Comparison of ENCODE assay signal across 11 cellular contexts in the genomic region with DNA sequence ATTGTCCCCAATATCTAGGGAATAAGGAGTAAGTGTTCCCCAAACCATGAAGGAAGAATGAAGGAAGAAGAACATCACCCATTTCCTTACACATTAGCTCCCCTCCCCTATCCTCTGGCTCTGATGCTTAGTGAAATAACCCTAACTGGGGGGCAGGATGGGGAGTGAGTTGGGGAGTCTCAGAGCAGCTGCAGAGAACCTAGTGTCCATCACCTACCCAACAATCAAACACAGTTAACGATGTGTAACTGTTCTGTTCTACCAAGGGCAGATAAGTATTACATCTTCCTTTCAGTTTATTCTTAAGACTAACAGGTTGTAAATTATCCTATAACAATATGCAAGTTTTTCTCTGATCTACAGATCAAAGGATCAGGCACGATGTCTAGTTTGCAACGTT. TPM values are rescaled to one million over a fixed set of nuclear protein-coding genes. Genes with fewer than 3 reads are reported as not detected.
DNase-seq lines count a peak whose midpoint lies in the region; ATAC-seq and TF ChIP-seq lines count a peak whose summit lies in the region.
"Had no signal": no experiment of that assay in that cellular context is flagged by ENCODE, and none has a peak within 500 bp of the region (broad histone marks: within the 10 kb centered on the region; RNA-seq: fewer than 3 reads in every experiment).

No MANE protein-coding gene starts in this region.

- H3K4me2 ChIP-seq in KMS-11: peak overlapping the region; percentile 96

- peaks cover 68% of the 10 kb centered on the region for H3K4me1 Mint-ChIP-seq in T-helper 2 cell treated with Interferon-gamma antibody and Interleukin-4, amounts not matched to agents 5 μg/mL and 100 μg/mL, for 36 hours (ENCODE audit: low read depth)
- peaks cover 76% of the 10 kb centered on the region for H3K4me1 Mint-ChIP-seq in activated naive CD8-positive, alpha-beta T cell (ENCODE audit: low read depth)
- peaks cover 44 to 62% of the 10 kb centered on the region in 2 donors for H3K4me1 Mint-ChIP-seq in natural killer cell treated with Interleukin-12 subunit alpha and Interleukin-12 subunit beta and Interleukin-15 and Interleukin-18, amount 100 ng/mL, for 72 hours (ENCODE audit: low read depth in 2 of 2)

- DNase-seq in T-helper 2 cell treated with Interferon-gamma antibody and Interleukin-4, amounts not matched to agents 5 μg/mL and 100 μg/mL, for 36 hours (ENCODE audit: low spot score): no peak
- DNase-seq in T-helper 2 cell (no peak), head of caudate nucleus (no peak), anterior cingulate cortex (lab: John Stamatoyannopoulos, UW) (no peak), psoas muscle (no peak)
- DNase-seq in natural killer cell treated with Interleukin-12 subunit alpha and Interleukin-12 subunit beta and Interleukin-15 and Interleukin-18, amount 100 ng/mL, for 72 hours (ENCODE audit: low spot score): no peak
- DNase-seq: activated effector memory CD4-positive, alpha-beta T cell treated with Interleukin-2 at 50 U/mL for 16 hours; DMS79 had no signal

- no peaks in the 10 kb centered on the region for H3K9me3 Mint-ChIP-seq in T-helper 2 cell treated with Interferon-gamma antibody and Interleukin-4, amounts not matched to agents 5 μg/mL and 100 μg/mL, for 36 hours
- no peaks in the 10 kb centered on the region for H3K9me3 Mint-ChIP-seq in activated naive CD8-positive, alpha-beta T cell (ENCODE audit: low read depth)
- no peaks in the 10 kb centered on the region for H3K9me3 Mint-ChIP-seq in natural killer cell treated with Interleukin-12 subunit alpha and Interleukin-12 subunit beta and Interleukin-15 and Interleukin-18, amount 100 ng/mL, for 72 hours

- peak overlapping the region; percentile 81 for H3K27ac ChIP-seq in KMS-11
- H3K27ac ChIP-seq in psoas muscle: no peak overlapping the region

- H3K4me1 ChIP-seq in KMS-11 (ENCODE audit: low read depth, poor library complexity, severe bottlenecking): peaks cover 97% of the 10 kb centered on the region
- H3K4me1 ChIP-seq in psoas muscle: peaks cover 36% of the 10 kb centered on the region

- 57 to 69% (median 58%) methylated on average over 3 of the region's 3 CpGs for WGBS in psoas muscle, 3 donors

- H3K27ac Mint-ChIP-seq in T-helper 2 cell treated with Interferon-gamma antibody and Interleukin-4, amounts not matched to agents 5 μg/mL and 100 μg/mL, for 36 hours: peak overlapping the region; percentile 93
- peak overlapping the region; percentile 91 for H3K27ac Mint-ChIP-seq in activated naive CD8-positive, alpha-beta T cell
- peak overlapping the region; percentile 94 for H3K27ac Mint-ChIP-seq in natural killer cell treated with Interleukin-12 subunit alpha and Interleukin-12 subunit beta and Interleukin-15 and Interleukin-18, amount 100 ng/mL, for 72 hours

- ATAC-seq in natural killer cell treated with Interleukin-12 subunit alpha and Interleukin-12 subunit beta and Interleukin-15 and Interleukin-18, amount 100 ng/mL, for 72 hours: no peak
- no peak for ATAC-seq in psoas muscle

- H3K4me3 Mint-ChIP-seq in T-helper 2 cell treated with Interferon-gamma antibody and Interleukin-4, amounts not matched to agents 5 μg/mL and 100 μg/mL, for 36 hours: peak overlapping the region; percentile 76
- H3K4me3 Mint-ChIP-seq in activated naive CD8-positive, alpha-beta T cell: peak overlapping the region; percentile 62
- peak overlapping the region; percentile 83 for H3K4me3 Mint-ChIP-seq in natural killer cell treated with Interleukin-12 subunit alpha and Interleukin-12 subunit beta and Interleukin-15 and Interleukin-18, amount 100 ng/mL, for 72 hours
- H3K4me3 Mint-ChIP-seq: type B pancreatic cell had no signal

- H3K9me3 ChIP-seq in psoas muscle: no peaks in the 10 kb centered on the region

- no peaks in the 10 kb centered on the region for H4K20me1 ChIP-seq in KMS-11 (ENCODE audit: insufficient read depth)

- H3K36me3 ChIP-seq in KMS-11 (ENCODE audit: insufficient read depth): no peaks in the 10 kb centered on the region
- no peaks in the 10 kb centered on the region for H3K36me3 ChIP-seq in psoas muscle (ENCODE audit: insufficient read depth in 1 of 2, low read depth in 1 of 2)

- peaks cover 96% of the 10 kb centered on the region for H3K79me2 ChIP-seq in KMS-11 (ENCODE audit: insufficient read depth, low read depth)

- peak overlapping the region; percentile 46; the same call in 1 of the 2 replicates for H3K9ac ChIP-seq in KMS-11

- no peak for TF ChIP-seq CTCF in KMS-11 (conservative IDR thresholded peaks at IDR 0.05; ENCODE audit: low read depth, low read length)
- TF ChIP-seq CTCF in psoas muscle (IDR thresholded peaks at IDR 0.05): no peak

- no peak overlapping the region for H3K4me3 ChIP-seq in KMS-11 (IDR thresholded peaks at IDR 0.05; ENCODE audit: insufficient read depth, low read depth, low read length)
- H3K4me3 ChIP-seq in psoas muscle: no peak overlapping the region

- H3K36me3 Mint-ChIP-seq in T-helper 2 cell treated with Interferon-gamma antibody and Interleukin-4, amounts not matched to agents 5 μg/mL and 100 μg/mL, for 36 hours (ENCODE audit: low read depth): peaks cover 42% of the 10 kb centered on the region
- H3K36me3 Mint-ChIP-seq in activated naive CD8-positive, alpha-beta T cell: peaks cover 3% of the 10 kb centered on the region
- peaks cover 5% of the 10 kb centered on the region for H3K36me3 Mint-ChIP-seq in natural killer cell treated with Interleukin-12 subunit alpha and Interleukin-12 subunit beta and Interleukin-15 and Interleukin-18, amount 100 ng/mL, for 72 hours
- H3K36me3 Mint-ChIP-seq: type B pancreatic cell had no signal

- H3K27me3 ChIP-seq in KMS-11 (ENCODE audit: insufficient read depth, low read depth) (no peaks in the 10 kb centered on the region), psoas muscle (ENCODE audit: insufficient read depth in 3 of 3, low read length in 2 of 3) (no peaks in the 10 kb centered on the region)

- H2AFZ ChIP-seq in KMS-11 (ENCODE audit: low read depth): no peak overlapping the region

- intact Hi-C loops in head of caudate nucleus (cut with DNase I) (no loop called here), psoas muscle (cut with DNase I) (no loop called here)

- no peaks in the 10 kb centered on the region for H3K27me3 Mint-ChIP-seq in T-helper 2 cell treated with Interferon-gamma antibody and Interleukin-4, amounts not matched to agents 5 μg/mL and 100 μg/mL, for 36 hours (ENCODE audit: low read depth)
- no peaks in the 10 kb centered on the region for H3K27me3 Mint-ChIP-seq in activated naive CD8-positive, alpha-beta T cell
- no peaks in the 10 kb centered on the region for H3K27me3 Mint-ChIP-seq in natural killer cell treated with Interleukin-12 subunit alpha and Interleukin-12 subunit beta and Interleukin-15 and Interleukin-18, amount 100 ng/mL, for 72 hours
- H3K27me3 Mint-ChIP-seq: type B pancreatic cell had no signal

RNA-seq across cellular contexts. Expression of a gene that starts 12.8 kb away (rescaled TPM):
- total RNA-seq in natural killer cell treated with Interleukin-12 subunit alpha and Interleukin-12 subunit beta and Interleukin-15 and Interleukin-18, amount 100 ng/mL, for 72 hours: 10 to 100 TPM; 61.8 to 86.1 TPM
- 10 to 100 TPM; 20.5 to 25.9 (median 22.6) TPM for total RNA-seq in psoas muscle
- polyA plus RNA-seq in psoas muscle: 10 to 100 TPM in 2 of 3 donors, 1 to 10 TPM in 1; 7.3 to 28.6 (median 13.0) TPM

RNA-seq across cellular contexts. Expression of a gene that starts 55.0 kb away (rescaled TPM):
- 10 to 100 TPM in 1 of 2 donors, 1 to 10 TPM in 1; 8.5 to 10.6 TPM for total RNA-seq in natural killer cell treated with Interleukin-12 subunit alpha and Interleukin-12 subunit beta and Interleukin-15 and Interleukin-18, amount 100 ng/mL, for 72 hours
- total RNA-seq in psoas muscle: 10 to 100 TPM; 18.8 to 24.9 (median 21.6) TPM
- polyA plus RNA-seq in psoas muscle: 10 to 100 TPM; 18.1 to 37.0 (median 22.2) TPM
